Comparison of ENCODE assay signal across 14 cellular contexts in genomic region chr7:55469721-55470120, GRCh38.
DNase-seq lines count a peak whose midpoint lies in the region; ATAC-seq and TF ChIP-seq lines count a peak whose summit lies in the region.
"Had no signal": no experiment of that assay in that cellular context is flagged by ENCODE, and none has a peak within 500 bp of the region (broad histone marks: within the 10 kb centered on the region; RNA-seq: fewer than 3 reads in every experiment).

No MANE protein-coding gene starts in this region.

- H3K9me3 ChIP-seq in thymus (ENCODE audit: control insufficient read depth) (peaks cover 1% of the 10 kb centered on the region), hepatocyte (ENCODE audit: low read depth) (no peaks in the 10 kb centered on the region)

- ATAC-seq in T-cell (replicated peaks in 1 of 4) (peak in 1 of 4 experiments; percentile 12), HG02938 (IDR thresholded peaks at IDR 0.05; ENCODE audit: unreplicated experiment) (no peak)
- ATAC-seq in effector memory CD8-positive, alpha-beta T cell (replicated peaks), result no peak
- ATAC-seq: GM12878 had no signal

- H3K9me3 Mint-ChIP-seq in activated naive CD4-positive, alpha-beta T cell treated with anti-CD3 and anti-CD28 coated beads for 36 hours, result peaks cover 6% of the 10 kb centered on the region
- no peaks in the 10 kb centered on the region for H3K9me3 Mint-ChIP-seq in T-cell
- no peaks in the 10 kb centered on the region for H3K9me3 Mint-ChIP-seq in effector memory CD8-positive, alpha-beta T cell

- no peaks in the 10 kb centered on the region for H3K27me3 Mint-ChIP-seq in activated naive CD4-positive, alpha-beta T cell treated with anti-CD3 and anti-CD28 coated beads for 36 hours (ENCODE audit: low read depth)
- H3K27me3 Mint-ChIP-seq in T-cell, result no peaks in the 10 kb centered on the region
- H3K27me3 Mint-ChIP-seq in effector memory CD8-positive, alpha-beta T cell, result no peaks in the 10 kb centered on the region
- H3K27me3 Mint-ChIP-seq: stimulated activated naive CD8-positive, alpha-beta T cell treated with anti-CD3 and anti-CD28 coated beads, Interleukin-15, amount 100 ng/mL, for 72 hours had no signal

- H3K4me3 Mint-ChIP-seq in activated naive CD4-positive, alpha-beta T cell treated with anti-CD3 and anti-CD28 coated beads for 36 hours, result no peak overlapping the region
- peak overlapping the region; percentile 43 to 70 (median 58) for H3K4me3 Mint-ChIP-seq in T-cell
- peak overlapping the region in 1 of 2 donors; percentile 42 for H3K4me3 Mint-ChIP-seq in effector memory CD8-positive, alpha-beta T cell
- H3K4me3 Mint-ChIP-seq: stimulated activated naive CD8-positive, alpha-beta T cell treated with anti-CD3 and anti-CD28 coated beads, Interleukin-15, amount 100 ng/mL, for 72 hours had no signal

- no peak for DNase-seq in activated naive CD4-positive, alpha-beta T cell treated with anti-CD3 and anti-CD28 coated beads for 36 hours
- no peak for DNase-seq in activated naive CD4-positive, alpha-beta T cell (lab: John Stamatoyannopoulos, UW)
- DNase-seq in T-cell, result no peak
- DNase-seq in effector memory CD8-positive, alpha-beta T cell, result no peak
- DNase-seq in DMS153 (lab: John Stamatoyannopoulos, UW), result no peak
- DNase-seq in hepatocyte (ENCODE audit: low spot score), result no peak
- DNase-seq: foreskin fibroblast; left cardiac atrium; NCI-H446 treated with DMSO at 0.1 percent for 48 hours; SHP77; stimulated activated naive CD8-positive, alpha-beta T cell treated with anti-CD3 and anti-CD28 coated beads, Interleukin-15, amount 100 ng/mL, for 72 hours had no signal

- POLR2A ChIA-PET in T-cell (lab: Charles Lee), result interaction anchor here in 1 of 2 donors (1.1 kb wide), 1 partner anchor 64 kb away, joined by 3 read pairs; no protein-coding TSS in a partner anchor

- no peak overlapping the region for H3K4me3 ChIP-seq in thymus (ENCODE audit: low read length)
- H3K4me3 ChIP-seq in hepatocyte, result no peak overlapping the region
- H3K4me3 ChIP-seq: GM12878 had no signal

- no peaks in the 10 kb centered on the region for H3K27me3 ChIP-seq in thymus (ENCODE audit: control insufficient read depth, insufficient read depth)
- no peaks in the 10 kb centered on the region for H3K27me3 ChIP-seq in hepatocyte

- TF ChIP-seq CTCF in hepatocyte (IDR thresholded peaks at IDR 0.05; ENCODE audit: poor library complexity), result no peak

- H3K4me1 ChIP-seq in thymus (ENCODE audit: control insufficient read depth, insufficient read depth, low read length) (peaks cover 44% of the 10 kb centered on the region), hepatocyte (ENCODE audit: insufficient read depth) (no peaks in the 10 kb centered on the region)

- 47% methylated on average over 3 of the region's 3 CpGs for WGBS in thymus
- WGBS in hepatocyte (ENCODE audit: low lambda C conversion rate, missing lambda C conversion rate), result 53% methylated on average over 3 of the region's 3 CpGs

- H3K36me3 ChIP-seq in thymus (ENCODE audit: control insufficient read depth, insufficient read depth) (peaks cover 10% of the 10 kb centered on the region), hepatocyte (replicated peaks; ENCODE audit: insufficient read depth, low read depth) (no peaks in the 10 kb centered on the region)

- peak overlapping the region; percentile 91 for H3K27ac ChIP-seq in thymus (ENCODE audit: low read depth)
- H3K27ac ChIP-seq in hepatocyte, result no peak overlapping the region

- H3K79me2 ChIP-seq in hepatocyte, result no peaks in the 10 kb centered on the region

- H3K4me2 ChIP-seq in hepatocyte, result no peak overlapping the region

- H2AFZ ChIP-seq in hepatocyte, result no peak overlapping the region

- no peaks in the 10 kb centered on the region for H3K9me2 ChIP-seq in hepatocyte (replicated peaks; ENCODE audit: insufficient read depth)

- intact Hi-C loops in activated naive CD4-positive, alpha-beta T cell treated with anti-CD3 and anti-CD28 coated beads for 36 hours (cut with micrococcal nuclease), result loop anchor here (1.0 to 5.0 kb wide), 7 partner anchors 13 to 102 kb away; partner anchors contain the start of gene LANCL2

- peaks cover 39% of the 10 kb centered on the region for H3K36me3 Mint-ChIP-seq in activated naive CD4-positive, alpha-beta T cell treated with anti-CD3 and anti-CD28 coated beads for 36 hours (ENCODE audit: low read depth)
- peaks cover 35% of the 10 kb centered on the region for H3K36me3 Mint-ChIP-seq in T-cell
- H3K36me3 Mint-ChIP-seq in effector memory CD8-positive, alpha-beta T cell (ENCODE audit: insufficient read depth), result peaks cover 11% of the 10 kb centered on the region

- no peaks in the 10 kb centered on the region for H4K20me1 ChIP-seq in hepatocyte (ENCODE audit: insufficient read depth, poor library complexity, severe bottlenecking)

- CTCF ChIA-PET in activated naive CD4-positive, alpha-beta T cell treated with anti-CD3 and anti-CD28 coated beads for 36 hours (lab: Charles Lee), result interaction anchor here (1.2 to 1.8 kb wide), 2 partner anchors 54 to 123 kb away, joined by 5 to 7 read pairs; no protein-coding TSS in a partner anchor
- CTCF ChIA-PET in T-cell (lab: Charles Lee), result interaction anchor here in 1 of 2 donors (1.0 to 1.3 kb wide), 3 partner anchors 9 to 595 kb away, joined by 3 to 11 read pairs (median 5); no protein-coding TSS in a partner anchor

- peaks cover 73% of the 10 kb centered on the region for H3K4me1 Mint-ChIP-seq in activated naive CD4-positive, alpha-beta T cell treated with anti-CD3 and anti-CD28 coated beads for 36 hours (ENCODE audit: low read depth)
- peaks cover 73 to 84% (median 73%) of the 10 kb centered on the region in 3 donors for H3K4me1 Mint-ChIP-seq in T-cell
- peaks cover 34 to 37% of the 10 kb centered on the region in 2 donors for H3K4me1 Mint-ChIP-seq in effector memory CD8-positive, alpha-beta T cell (ENCODE audit: low read depth in 2 of 2)

- H3K27ac Mint-ChIP-seq in activated naive CD4-positive, alpha-beta T cell treated with anti-CD3 and anti-CD28 coated beads for 36 hours, result peak overlapping the region; percentile 69
- peak overlapping the region; percentile 89 to 93 for H3K27ac Mint-ChIP-seq in T-cell
- H3K27ac Mint-ChIP-seq in effector memory CD8-positive, alpha-beta T cell, result peak overlapping the region; percentile 89 to 90
